ENCODE assay signal across 12 cellular contexts in the genomic region with DNA sequence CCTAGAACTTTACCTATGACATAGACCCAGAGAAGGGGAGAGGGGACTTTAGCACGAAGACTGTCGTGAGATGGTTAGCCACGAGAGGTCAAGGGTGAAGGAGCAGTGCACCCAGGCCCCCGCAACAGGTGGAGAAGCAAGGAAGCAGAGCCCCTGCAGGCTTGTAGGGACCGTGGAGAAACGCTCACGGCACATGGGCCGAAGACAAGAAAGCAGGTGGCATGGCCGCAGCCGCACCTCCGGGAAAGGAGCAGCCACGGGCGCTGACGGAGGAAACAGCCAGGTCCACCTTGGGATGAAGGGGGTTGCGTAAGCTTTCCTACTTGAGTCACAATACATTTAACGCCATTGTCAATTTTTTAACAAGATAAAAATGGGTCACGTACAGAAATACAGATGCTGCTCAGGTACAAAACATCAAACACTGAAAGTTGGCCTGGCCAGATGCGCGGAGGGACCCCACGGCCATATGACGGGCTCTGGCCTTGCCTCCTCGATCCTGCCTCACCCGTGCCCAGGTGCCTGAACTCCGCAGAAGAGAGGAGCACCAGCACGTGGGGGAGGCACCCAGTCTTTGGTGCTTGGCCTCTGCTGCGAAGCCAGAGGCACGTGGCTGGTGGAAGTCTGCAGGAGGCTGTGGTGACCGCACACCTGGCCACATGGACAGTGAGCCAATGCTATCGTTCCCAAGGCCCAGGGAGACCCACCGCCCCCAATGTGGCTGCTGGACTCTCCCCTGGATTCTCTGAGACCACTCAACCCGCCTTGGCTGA. TPM values are rescaled to one million over a fixed set of nuclear protein-coding genes. Genes with fewer than 3 reads are reported as not detected.
DNase-seq lines count a peak whose midpoint lies in the region; ATAC-seq and TF ChIP-seq lines count a peak whose summit lies in the region.
"Had no signal": no experiment of that assay in that cellular context is flagged by ENCODE, and none has a peak within 500 bp of the region (broad histone marks: within the 10 kb centered on the region; RNA-seq: fewer than 3 reads in every experiment).

No MANE protein-coding gene starts in this region.

- H3K14ac ChIP-seq in neuronal stem cell (ENCODE audit: low read length) = no peak overlapping the region

- no peaks in the 10 kb centered on the region for H3K27me3 Mint-ChIP-seq in activated CD8-positive, alpha-beta T cell treated with anti-CD3 and anti-CD28 coated beads, Interleukin-2, amount 10 ng/mL, durations not matched to agents 7 days and 5 days (ENCODE audit: low read depth)
- H3K27me3 Mint-ChIP-seq in activated CD8-positive, alpha-beta T cell treated with anti-CD3 and anti-CD28 coated beads for 36 hours = no peaks in the 10 kb centered on the region
- H3K27me3 Mint-ChIP-seq in activated T-helper 17 cell treated with anti-CD3 and anti-CD28 coated beads, Interleukin-2, amount 50 U/mL, for 72 hours = no peaks in the 10 kb centered on the region
- no peaks in the 10 kb centered on the region for H3K27me3 Mint-ChIP-seq in effector memory CD8-positive, alpha-beta T cell

- H3K27me3 ChIP-seq in HUES6 (ENCODE audit: control insufficient read depth, insufficient read depth, low read length) (no peaks in the 10 kb centered on the region), neuronal stem cell (ENCODE audit: control insufficient read depth in 3 of 3, insufficient read depth in 3 of 3, low read depth in 1 of 3, low read length in 3 of 3) (no peaks in the 10 kb centered on the region)

- no peak overlapping the region for H2AK5ac ChIP-seq in neuronal stem cell (ENCODE audit: low read depth, low read length)

- POLR2A ChIA-PET in activated CD8-positive, alpha-beta T cell treated with anti-CD3 and anti-CD28 coated beads, Interleukin-2, amount 10 ng/mL, durations not matched to agents 7 days and 5 days (lab: Charles Lee) = no interaction called here
- POLR2A ChIA-PET in activated CD8-positive, alpha-beta T cell treated with anti-CD3 and anti-CD28 coated beads for 36 hours (lab: Charles Lee) = no interaction called here

- peak overlapping the region; percentile 87 for H3K23ac ChIP-seq in neuronal stem cell (ENCODE audit: low read depth, low read length, poor library complexity)

- no peak overlapping the region for H4K91ac ChIP-seq in neuronal stem cell (ENCODE audit: low read depth, low read length, poor library complexity)

- TF ChIP-seq CTCF in activated CD8-positive, alpha-beta T cell treated with anti-CD3 and anti-CD28 coated beads for 36 hours (IDR thresholded peaks at IDR 0.05) = no peak

- no CpG with 5 or more reads among the region's 31 CpGs for WGBS in neuronal stem cell (ENCODE audit: extremely low coverage in 2 of 2, insufficient read length in 2 of 2, insufficient replicate concordance in 1 of 2), 2 donors

- peak overlapping the region; percentile 26 for H3K9ac ChIP-seq in HUES6 (ENCODE audit: low read length)
- H3K9ac ChIP-seq in neuronal stem cell (ENCODE audit: low read depth, low read length, poor library complexity) = peak overlapping the region; percentile 75

- no peaks in the 10 kb centered on the region for H3K9me3 Mint-ChIP-seq in activated CD8-positive, alpha-beta T cell treated with anti-CD3 and anti-CD28 coated beads, Interleukin-2, amount 10 ng/mL, durations not matched to agents 7 days and 5 days (ENCODE audit: insufficient read depth)
- H3K9me3 Mint-ChIP-seq in activated CD8-positive, alpha-beta T cell treated with anti-CD3 and anti-CD28 coated beads for 36 hours = no peaks in the 10 kb centered on the region
- H3K9me3 Mint-ChIP-seq in activated T-helper 17 cell treated with anti-CD3 and anti-CD28 coated beads, Interleukin-2, amount 50 U/mL, for 72 hours = no peaks in the 10 kb centered on the region
- H3K9me3 Mint-ChIP-seq in effector memory CD8-positive, alpha-beta T cell = no peaks in the 10 kb centered on the region

- H3K36me3 Mint-ChIP-seq in activated CD8-positive, alpha-beta T cell treated with anti-CD3 and anti-CD28 coated beads, Interleukin-2, amount 10 ng/mL, durations not matched to agents 7 days and 5 days (ENCODE audit: low read depth) = peaks cover 44% of the 10 kb centered on the region
- H3K36me3 Mint-ChIP-seq in activated CD8-positive, alpha-beta T cell treated with anti-CD3 and anti-CD28 coated beads for 36 hours (ENCODE audit: low read depth) = peaks cover 27% of the 10 kb centered on the region
- peaks cover 76% of the 10 kb centered on the region for H3K36me3 Mint-ChIP-seq in activated T-helper 17 cell treated with anti-CD3 and anti-CD28 coated beads, Interleukin-2, amount 50 U/mL, for 72 hours (ENCODE audit: low read depth)
- H3K36me3 Mint-ChIP-seq in effector memory CD8-positive, alpha-beta T cell (ENCODE audit: insufficient read depth) = peaks cover 65% of the 10 kb centered on the region

- DNase-seq in activated CD8-positive, alpha-beta T cell treated with anti-CD3 and anti-CD28 coated beads, Interleukin-2, amount 10 ng/mL, durations not matched to agents 7 days and 5 days = no peak
- no peak for DNase-seq in activated CD8-positive, alpha-beta T cell treated with anti-CD3 and anti-CD28 coated beads for 36 hours
- DNase-seq in neuronal stem cell (ENCODE audit: low spot score) (no peak), NCI-H2227 treated with DMSO at 0.1 percent for 48 hours (lab: John Stamatoyannopoulos, UW) (no peak)
- no peak for DNase-seq in effector memory CD8-positive, alpha-beta T cell
- DNase-seq: DMS53, GF-D8, HCEC 1CT had no signal

- no peak overlapping the region for H2BK15ac ChIP-seq in neuronal stem cell (ENCODE audit: low read length)

- H3K4me3 Mint-ChIP-seq in activated CD8-positive, alpha-beta T cell treated with anti-CD3 and anti-CD28 coated beads, Interleukin-2, amount 10 ng/mL, durations not matched to agents 7 days and 5 days = no peak overlapping the region
- H3K4me3 Mint-ChIP-seq in activated CD8-positive, alpha-beta T cell treated with anti-CD3 and anti-CD28 coated beads for 36 hours = no peak overlapping the region
- H3K4me3 Mint-ChIP-seq in activated T-helper 17 cell treated with anti-CD3 and anti-CD28 coated beads, Interleukin-2, amount 50 U/mL, for 72 hours = no peak overlapping the region
- H3K4me3 Mint-ChIP-seq in effector memory CD8-positive, alpha-beta T cell = no peak overlapping the region

- H4K8ac ChIP-seq in neuronal stem cell (ENCODE audit: low read depth, low read length) = no peak overlapping the region

- no peak overlapping the region for H3K4ac ChIP-seq in neuronal stem cell (ENCODE audit: low read length)

- H3K27ac Mint-ChIP-seq in activated CD8-positive, alpha-beta T cell treated with anti-CD3 and anti-CD28 coated beads, Interleukin-2, amount 10 ng/mL, durations not matched to agents 7 days and 5 days = peak overlapping the region; percentile 34
- no peak overlapping the region for H3K27ac Mint-ChIP-seq in activated CD8-positive, alpha-beta T cell treated with anti-CD3 and anti-CD28 coated beads for 36 hours
- peak overlapping the region; percentile 28 for H3K27ac Mint-ChIP-seq in activated T-helper 17 cell treated with anti-CD3 and anti-CD28 coated beads, Interleukin-2, amount 50 U/mL, for 72 hours
- no peak overlapping the region for H3K27ac Mint-ChIP-seq in effector memory CD8-positive, alpha-beta T cell

- H2BK120ac ChIP-seq in neuronal stem cell (ENCODE audit: low read depth, low read length) = no peak overlapping the region

- H3K9me3 ChIP-seq in HUES6 (ENCODE audit: control insufficient read depth, insufficient read depth, low read depth, low read length) = no peaks in the 10 kb centered on the region
- no peaks in the 10 kb centered on the region for H3K9me3 ChIP-seq in neuronal stem cell (replicated peaks in 1 of 2; ENCODE audit: control insufficient read depth in 2 of 2, insufficient read depth in 1 of 2, low read depth in 1 of 2, low read length in 2 of 2)

- CTCF ChIA-PET in activated CD8-positive, alpha-beta T cell treated with anti-CD3 and anti-CD28 coated beads, Interleukin-2, amount 10 ng/mL, durations not matched to agents 7 days and 5 days (lab: Charles Lee) = no interaction called here
- CTCF ChIA-PET in activated CD8-positive, alpha-beta T cell treated with anti-CD3 and anti-CD28 coated beads for 36 hours (lab: Charles Lee) = no interaction called here

- no peak overlapping the region for H3K18ac ChIP-seq in neuronal stem cell (ENCODE audit: low read length)

- H3K27ac ChIP-seq in HUES6 (ENCODE audit: low read depth, low read length) = no peak overlapping the region
- H3K27ac ChIP-seq in neuronal stem cell (replicated peaks; ENCODE audit: low read length) = no peak overlapping the region
- H3K27ac ChIP-seq: 22Rv1 had no signal

- H3K4me1 Mint-ChIP-seq in activated CD8-positive, alpha-beta T cell treated with anti-CD3 and anti-CD28 coated beads, Interleukin-2, amount 10 ng/mL, durations not matched to agents 7 days and 5 days (ENCODE audit: low read depth) = peaks cover 5% of the 10 kb centered on the region
- peaks cover 2% of the 10 kb centered on the region for H3K4me1 Mint-ChIP-seq in activated CD8-positive, alpha-beta T cell treated with anti-CD3 and anti-CD28 coated beads for 36 hours (ENCODE audit: low read depth)
- H3K4me1 Mint-ChIP-seq in activated T-helper 17 cell treated with anti-CD3 and anti-CD28 coated beads, Interleukin-2, amount 50 U/mL, for 72 hours = no peaks in the 10 kb centered on the region
- H3K4me1 Mint-ChIP-seq in effector memory CD8-positive, alpha-beta T cell (ENCODE audit: low read depth in 2 of 2) = peaks cover 0 to 7% of the 10 kb centered on the region in 2 donors

- ATAC-seq in activated CD8-positive, alpha-beta T cell treated with anti-CD3 and anti-CD28 coated beads, Interleukin-2, amount 10 ng/mL, durations not matched to agents 7 days and 5 days = no peak
- ATAC-seq in activated CD8-positive, alpha-beta T cell treated with anti-CD3 and anti-CD28 coated beads for 36 hours = no peak
- ATAC-seq in activated T-helper 17 cell treated with anti-CD3 and anti-CD28 coated beads, Interleukin-2, amount 50 U/mL, for 72 hours (replicated peaks) = no peak
- ATAC-seq in effector memory CD8-positive, alpha-beta T cell (replicated peaks) = no peak
- no peak for ATAC-seq in GM18873 (IDR thresholded peaks at IDR 0.05; ENCODE audit: low FRiP score, unreplicated experiment)

- H2BK12ac ChIP-seq in neuronal stem cell (ENCODE audit: low read length) = no peak overlapping the region

- H2BK5ac ChIP-seq in neuronal stem cell (ENCODE audit: low read length) = peak overlapping the region; percentile 32

- intact Hi-C loops in activated CD8-positive, alpha-beta T cell treated with anti-CD3 and anti-CD28 coated beads for 36 hours (cut with micrococcal nuclease) = no loop called here

- no peaks in the 10 kb centered on the region for H3K79me1 ChIP-seq in neuronal stem cell (ENCODE audit: low read depth, low read length)

- no peak overlapping the region for H3K4me2 ChIP-seq in neuronal stem cell (ENCODE audit: insufficient read depth, low read length, poor library complexity, severe bottlenecking)

- H2AFZ ChIP-seq in neuronal stem cell (ENCODE audit: low read length) = no peak overlapping the region

- H3K4me1 ChIP-seq in HUES6 (ENCODE audit: control insufficient read depth, insufficient read depth, low read length) (no peaks in the 10 kb centered on the region), neuronal stem cell (ENCODE audit: control insufficient read depth in 2 of 2, insufficient read depth in 1 of 2, low read depth in 1 of 2, low read length in 2 of 2) (no peaks in the 10 kb centered on the region)

- H3K36me3 ChIP-seq in HUES6 (ENCODE audit: control insufficient read depth, insufficient read depth, low read length) (peaks cover 73% of the 10 kb centered on the region), neuronal stem cell (replicated peaks in 1 of 2; ENCODE audit: control insufficient read depth in 2 of 2, insufficient read depth in 2 of 2, low read length in 2 of 2) (peaks cover 14 to 76% of the 10 kb centered on the region in 2 donors)

- H3K4me3 ChIP-seq in HUES6 (ENCODE audit: low read depth, low read length) (no peak overlapping the region), neuronal stem cell (ENCODE audit: low read length in 2 of 2) (no peak overlapping the region)

RNA-seq across cellular contexts. Expression of gene SLC38A10, which starts 21.2 kb away (rescaled TPM):
- 10 to 100 TPM; 78.5 to 83.5 TPM for total RNA-seq in activated CD8-positive, alpha-beta T cell treated with anti-CD3 and anti-CD28 coated beads, Interleukin-2, amount 10 ng/mL, durations not matched to agents 7 days and 5 days
- total RNA-seq in activated CD8-positive, alpha-beta T cell treated with anti-CD3 and anti-CD28 coated beads for 36 hours = 10 to 100 TPM; 42.7 to 45.4 TPM
- 10 to 100 TPM; 58.4 to 71.2 TPM for total RNA-seq in activated T-helper 17 cell treated with anti-CD3 and anti-CD28 coated beads, Interleukin-2, amount 50 U/mL, for 72 hours
- polyA plus RNA-seq in neuronal stem cell (2013, experiment 1 of 2) = 7.2 TPM
- polyA plus RNA-seq in neuronal stem cell (2013, experiment 2 of 2) = 7.3 TPM

RNA-seq across cellular contexts. Expression of gene NDUFAF8, which starts 34.8 kb away (rescaled TPM):
- 10 to 100 TPM; 42.3 to 48.3 TPM for total RNA-seq in activated CD8-positive, alpha-beta T cell treated with anti-CD3 and anti-CD28 coated beads, Interleukin-2, amount 10 ng/mL, durations not matched to agents 7 days and 5 days
- 10 to 100 TPM; 72.3 to 75.4 TPM for total RNA-seq in activated CD8-positive, alpha-beta T cell treated with anti-CD3 and anti-CD28 coated beads for 36 hours
- total RNA-seq in activated T-helper 17 cell treated with anti-CD3 and anti-CD28 coated beads, Interleukin-2, amount 50 U/mL, for 72 hours = 10 to 100 TPM; 33.4 to 68.0 TPM
- polyA plus RNA-seq in neuronal stem cell (2013, experiment 1 of 2) = 79.2 TPM
- polyA plus RNA-seq in neuronal stem cell (2013, experiment 2 of 2) = 73.1 TPM

RNA-seq across cellular contexts. Expression of gene TEPSIN, which starts 35.0 kb away (rescaled TPM):
- 10 to 100 TPM; 43.8 to 52.7 TPM for total RNA-seq in activated CD8-positive, alpha-beta T cell treated with anti-CD3 and anti-CD28 coated beads, Interleukin-2, amount 10 ng/mL, durations not matched to agents 7 days and 5 days
- total RNA-seq in activated CD8-positive, alpha-beta T cell treated with anti-CD3 and anti-CD28 coated beads for 36 hours = 10 to 100 TPM; 28.2 to 32.2 TPM
- total RNA-seq in activated T-helper 17 cell treated with anti-CD3 and anti-CD28 coated beads, Interleukin-2, amount 50 U/mL, for 72 hours = 10 to 100 TPM; 26.3 to 35.0 TPM
- 14.7 TPM for polyA plus RNA-seq in neuronal stem cell (2013, experiment 1 of 2)
- polyA plus RNA-seq in neuronal stem cell (2013, experiment 2 of 2) = 14.2 TPM

RNA-seq across cellular contexts. Expression of gene CEP131, which starts 51.1 kb away (rescaled TPM):
- total RNA-seq in activated CD8-positive, alpha-beta T cell treated with anti-CD3 and anti-CD28 coated beads, Interleukin-2, amount 10 ng/mL, durations not matched to agents 7 days and 5 days = 10 to 100 TPM; 17.9 to 19.0 TPM
- 10 to 100 TPM in 1 of 2 experiments, 1 to 10 TPM in 1; 7.9 to 10.9 TPM for total RNA-seq in activated CD8-positive, alpha-beta T cell treated with anti-CD3 and anti-CD28 coated beads for 36 hours
- total RNA-seq in activated T-helper 17 cell treated with anti-CD3 and anti-CD28 coated beads, Interleukin-2, amount 50 U/mL, for 72 hours = 10 to 100 TPM in 1 of 2 donors, 1 to 10 TPM in 1; 8.4 to 10.4 TPM
- 14.7 TPM for polyA plus RNA-seq in neuronal stem cell (2013, experiment 1 of 2)
- polyA plus RNA-seq in neuronal stem cell (2013, experiment 2 of 2) = 14.1 TPM

Comparison
In these comparisons a context has a peak if more than half of its experiments do, and no peak if none do; other contexts are left out.
1. H3K27ac Mint-ChIP-seq: peak in activated CD8-positive, alpha-beta T cell treated with anti-CD3 and anti-CD28 coated beads, Interleukin-2, amount 10 ng/mL, durations not matched to agents 7 days and 5 days (single experiment) and activated T-helper 17 cell treated with anti-CD3 and anti-CD28 coated beads, Interleukin-2, amount 50 U/mL, for 72 hours (single experiment); none in activated CD8-positive, alpha-beta T cell treated with anti-CD3 and anti-CD28 coated beads for 36 hours (single experiment) and effector memory CD8-positive, alpha-beta T cell (0 of 2).